ENCODE assay signal across 8 cellular contexts in the genomic region with DNA sequence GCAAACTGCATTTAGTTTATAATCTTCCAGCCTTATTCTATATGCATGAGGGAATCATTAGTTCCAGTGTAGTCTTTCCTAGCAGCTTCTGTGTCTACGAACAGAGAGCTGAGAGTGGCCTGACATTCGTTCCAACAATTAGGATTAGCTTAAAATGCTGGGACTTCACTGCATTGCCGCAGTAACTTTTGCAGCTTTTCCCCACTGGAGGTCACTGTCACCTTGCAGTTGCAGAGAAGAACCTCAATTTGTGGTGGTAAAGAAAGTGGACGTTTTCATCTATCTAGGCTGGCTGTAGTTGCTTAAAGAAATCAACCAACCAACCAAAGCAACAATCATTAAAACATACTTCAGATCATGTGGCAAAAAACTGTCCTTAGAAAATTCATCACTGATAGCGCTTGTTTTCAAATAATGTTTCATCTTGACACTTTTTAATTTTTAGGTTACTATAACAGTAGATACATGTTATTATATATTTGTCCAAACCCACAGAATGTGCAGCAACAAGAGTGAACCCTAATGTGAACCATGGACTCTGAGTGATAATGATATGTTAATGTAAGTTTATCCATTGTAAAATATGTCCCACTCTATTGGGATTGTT.
DNase-seq lines count a peak whose midpoint lies in the region; ATAC-seq and TF ChIP-seq lines count a peak whose summit lies in the region.

No MANE protein-coding gene starts in this region.

- TF ChIP-seq CTCF in retinal pigment epithelial cell (conservative IDR thresholded peaks at IDR 0.05; ENCODE audit: low read depth, low read length) = peak; percentile 82

- H3K4me3 ChIP-seq in retinal pigment epithelial cell (ENCODE audit: low read length) = no peak overlapping the region

- DNase-seq in DMS114 treated with DMSO at 0.1 percent for 48 hours (lab: John Stamatoyannopoulos, UW; ENCODE audit: unreplicated experiment) (peak; percentile 53), OCI-M2 (lab: John Stamatoyannopoulos, UW; ENCODE audit: unreplicated experiment) (peak; percentile 61), globus pallidus (ENCODE audit: low spot score) (peak; percentile 74), retinal pigment epithelial cell (ENCODE audit: low read depth) (no peak)
- DNase-seq in activated naive CD4-positive, alpha-beta T cell treated with Interleukin-2 at 50 U/mL for 16 hours = peak; percentile 40

- ATAC-seq in HG02759 (IDR thresholded peaks at IDR 0.05; ENCODE audit: unreplicated experiment) (peak; percentile 43), HG03520 (IDR thresholded peaks at IDR 0.05; ENCODE audit: unreplicated experiment) (no peak), HG03135 (IDR thresholded peaks at IDR 0.05; ENCODE audit: unreplicated experiment) (no peak)
